In the genomic region with DNA sequence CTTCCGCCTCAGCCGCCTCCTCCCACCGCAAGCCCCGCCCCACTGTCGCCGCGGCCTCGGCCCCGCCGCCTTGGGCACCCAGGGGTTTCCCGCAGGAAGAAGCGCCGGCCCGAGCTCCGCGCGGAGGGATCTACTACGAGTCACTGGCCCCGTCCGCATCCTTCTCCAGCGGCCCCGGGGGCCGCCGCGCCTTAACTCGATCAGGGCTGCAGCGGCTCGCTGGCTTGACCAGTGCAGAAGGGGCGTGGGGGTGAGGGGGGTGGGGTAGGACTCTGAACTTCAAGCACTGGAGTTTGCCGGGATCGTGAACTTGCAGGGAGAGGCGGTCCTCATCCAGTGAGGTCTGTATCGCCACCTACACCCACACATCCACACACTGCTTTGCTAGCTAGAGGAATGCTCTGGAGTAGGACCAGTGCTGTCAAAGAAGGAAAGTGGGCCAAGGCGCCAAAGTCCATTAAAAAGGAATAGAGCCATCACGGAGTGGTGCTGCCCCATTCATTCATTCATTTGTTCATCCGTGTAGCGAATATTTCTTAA, we compare ENCODE assay signal across 8 cellular contexts.
DNase-seq lines count a peak whose midpoint lies in the region; ATAC-seq and TF ChIP-seq lines count a peak whose summit lies in the region.
"Not testable (repeated sequence)": the region's sequence is repeated elsewhere in the genome, so short reads cannot be mapped to it uniquely, and the experiment has no call there.

No MANE protein-coding gene starts in this region.

- no CpG with 5 or more reads among the region's 37 CpGs for WGBS in ovary, 3 donors
- WGBS in aorta, 2 donors: 0% methylated on average over 3 of the region's 37 CpGs; no CpG with 5 or more reads in 1 of the 2 donors

- not testable (repeated sequence) for H3K4me1 ChIP-seq in Caco-2; ovary (ENCODE audit: insufficient read depth); aorta (ENCODE audit: control insufficient read depth in 1 of 2, insufficient read depth in 2 of 2, low read length in 2 of 2)

- not testable (repeated sequence) for H3K9me3 ChIP-seq in Caco-2; ovary; aorta (ENCODE audit: control insufficient read depth, low read length)

- intact Hi-C loops in Caco-2 (cut with micrococcal nuclease; ENCODE audit: unreplicated experiment); activated T-helper 2 cell treated with anti-CD3 and anti-CD28 coated beads, Interferon-gamma antibody, Interleukin-2, Interleukin-4, amounts not matched to agents 10 μg/mL and 5 μg/mL and 100 μg/mL, durations not matched to agents 14 hours and 24 hours and 36 hours (cut with micrococcal nuclease); ovary (cut with DNase I); aorta (cut with DNase I): not testable (repeated sequence)

- not testable (repeated sequence) for H3K27ac Mint-ChIP-seq in Caco-2 (ENCODE audit: unreplicated experiment); T-cell; activated T-helper 2 cell treated with anti-CD3 and anti-CD28 coated beads, Interferon-gamma antibody, Interleukin-2, Interleukin-4, amounts not matched to agents 10 μg/mL and 5 μg/mL and 100 μg/mL, durations not matched to agents 14 hours and 24 hours and 36 hours; effector memory CD8-positive, alpha-beta T cell

- TF ChIP-seq CTCF in Caco-2 (IDR thresholded peaks at IDR 0.05; ENCODE audit: insufficient read depth in 1 of 2, low read depth in 1 of 2, low read length in 1 of 2, severe bottlenecking in 1 of 2, unreplicated experiment in 1 of 2); ovary (IDR thresholded peaks at IDR 0.05): not testable (repeated sequence)

- not testable (repeated sequence) for H3K9me3 Mint-ChIP-seq in Caco-2 (ENCODE audit: unreplicated experiment); T-cell; activated T-helper 2 cell treated with anti-CD3 and anti-CD28 coated beads, Interferon-gamma antibody, Interleukin-2, Interleukin-4, amounts not matched to agents 10 μg/mL and 5 μg/mL and 100 μg/mL, durations not matched to agents 14 hours and 24 hours and 36 hours; effector memory CD8-positive, alpha-beta T cell

- not testable (repeated sequence) for H3K4me3 ChIP-seq in Caco-2 (ENCODE audit: low read depth, low read length); aorta (ENCODE audit: low read length in 2 of 2)
- H3K4me3 ChIP-seq in ovary: peak overlapping the region; percentile 50

- H3K4me3 Mint-ChIP-seq in Caco-2 (ENCODE audit: unreplicated experiment): peak overlapping the region; percentile 29
- H3K4me3 Mint-ChIP-seq in T-cell: peak overlapping the region; percentile 50 to 77 (median 66)
- H3K4me3 Mint-ChIP-seq in activated T-helper 2 cell treated with anti-CD3 and anti-CD28 coated beads, Interferon-gamma antibody, Interleukin-2, Interleukin-4, amounts not matched to agents 10 μg/mL and 5 μg/mL and 100 μg/mL, durations not matched to agents 14 hours and 24 hours and 36 hours (ENCODE audit: low read depth): peak overlapping the region; percentile 65
- H3K4me3 Mint-ChIP-seq in effector memory CD8-positive, alpha-beta T cell: peak overlapping the region; percentile 54 to 71

- H3K36me3 Mint-ChIP-seq in Caco-2 (ENCODE audit: insufficient read depth, unreplicated experiment); T-cell; activated T-helper 2 cell treated with anti-CD3 and anti-CD28 coated beads, Interferon-gamma antibody, Interleukin-2, Interleukin-4, amounts not matched to agents 10 μg/mL and 5 μg/mL and 100 μg/mL, durations not matched to agents 14 hours and 24 hours and 36 hours (ENCODE audit: low read depth); effector memory CD8-positive, alpha-beta T cell (ENCODE audit: insufficient read depth): not testable (repeated sequence)

- H3K27ac ChIP-seq in ovary; aorta (ENCODE audit: low read depth in 1 of 2, low read length in 2 of 2): not testable (repeated sequence)

- POLR2A ChIA-PET in Caco-2 (lab: Charles Lee); T-cell (lab: Charles Lee): not testable (repeated sequence)

- not testable (repeated sequence) for TF ChIP-seq POLR2A in ovary (IDR thresholded peaks at IDR 0.05)

- BruUV-seq in Caco-2 (replicated peaks; lab: Mats Ljungman, UMichigan): TSS peak; percentile 41

- H3K27me3 Mint-ChIP-seq in Caco-2 (ENCODE audit: insufficient read depth, unreplicated experiment); T-cell; activated T-helper 2 cell treated with anti-CD3 and anti-CD28 coated beads, Interferon-gamma antibody, Interleukin-2, Interleukin-4, amounts not matched to agents 10 μg/mL and 5 μg/mL and 100 μg/mL, durations not matched to agents 14 hours and 24 hours and 36 hours (ENCODE audit: low read depth); effector memory CD8-positive, alpha-beta T cell: not testable (repeated sequence)

- H3K27me3 ChIP-seq in Caco-2 (replicated peaks; ENCODE audit: control insufficient read depth, insufficient read depth, low read length); ovary; aorta (ENCODE audit: control insufficient read depth in 1 of 2, insufficient read depth in 2 of 2, low read length in 1 of 2): not testable (repeated sequence)

- not testable (repeated sequence) for DNase-seq in Caco-2; T-cell; activated T-helper 2 cell treated with anti-CD3 and anti-CD28 coated beads, Interferon-gamma antibody, Interleukin-2, Interleukin-4, amounts not matched to agents 10 μg/mL and 5 μg/mL and 100 μg/mL, durations not matched to agents 14 hours and 24 hours and 36 hours (ENCODE audit: low spot score); effector memory CD8-positive, alpha-beta T cell; left lobe of liver (ENCODE audit: low spot score); ovary; aorta

- not testable (repeated sequence) for H3K4me1 Mint-ChIP-seq in Caco-2 (ENCODE audit: low read depth, unreplicated experiment); T-cell; activated T-helper 2 cell treated with anti-CD3 and anti-CD28 coated beads, Interferon-gamma antibody, Interleukin-2, Interleukin-4, amounts not matched to agents 10 μg/mL and 5 μg/mL and 100 μg/mL, durations not matched to agents 14 hours and 24 hours and 36 hours (ENCODE audit: low read depth); effector memory CD8-positive, alpha-beta T cell (ENCODE audit: low read depth in 2 of 2)

- peak; percentile 66 for ATAC-seq in HG02759 (IDR thresholded peaks at IDR 0.05; ENCODE audit: unreplicated experiment)
- peak; percentile 84 to 91 (median 88) for ATAC-seq in T-cell (replicated peaks in 1 of 4)
- ATAC-seq in effector memory CD8-positive, alpha-beta T cell (replicated peaks): peak; percentile 80
- peak; percentile 84 for ATAC-seq in left lobe of liver
- ATAC-seq in aorta (ENCODE audit: low FRiP score): peak; percentile 75

- not testable (repeated sequence) for TF ChIP-seq EP300 in ovary (IDR thresholded peaks at IDR 0.05)

- CTCF ChIA-PET in Caco-2 (lab: Charles Lee); T-cell (lab: Charles Lee): not testable (repeated sequence)

- not testable (repeated sequence) for H3K36me3 ChIP-seq in Caco-2 (ENCODE audit: control insufficient read depth, insufficient read depth, low read length); ovary; aorta (ENCODE audit: control insufficient read depth in 1 of 2, insufficient read depth in 2 of 2, low read length in 1 of 2)
